ENCODE assay signal across 1 cellular context in genomic region chr2:26016012-26016742, GRCh38.
TF ChIP-seq lines count a peak whose summit lies in the region.

No MANE protein-coding gene starts in this region.

TF ChIP-seq in HepG2, 621 proteins besides CTCF, POLR2A, EP300 and RAD21:
- peak; percentile 38; the same call in 1 of the 2 replicates for TF ChIP-seq CEBPB (IDR thresholded peaks at IDR 0.05; ENCODE audit: borderline replicate concordance, low read depth, low read length)
- no peak for TF ChIP-seq NFE2L1 (CRISPR knock-in tag; IDR thresholded peaks at IDR 0.05; ENCODE audit: borderline replicate concordance)
